Comparison of ENCODE assay signal across 16 cellular contexts in genomic region chr14:75554482-75554881, GRCh38. TPM values are rescaled to one million over a fixed set of nuclear protein-coding genes. Genes with fewer than 3 reads are reported as not detected.
DNase-seq lines count a peak whose midpoint lies in the region; ATAC-seq, FAIRE-seq and TF ChIP-seq lines count a peak whose summit lies in the region.
"Had no signal": no experiment of that assay in that cellular context is flagged by ENCODE, and none has a peak within 500 bp of the region (broad histone marks: within the 10 kb centered on the region; RNA-seq: fewer than 3 reads in every experiment).

No MANE protein-coding gene starts in this region.

- H3K4me3 ChIP-seq in IMR-90 (ENCODE audit: insufficient read depth, low read depth, low read length) (no peak overlapping the region), K562 (no peak overlapping the region), left lung (no peak overlapping the region)
- H3K4me3 ChIP-seq: spleen had no signal

- peak; percentile 1 for DNase-seq in ACHN
- peak; percentile 20 for DNase-seq in IMR-90
- no peak for DNase-seq in K562 (ENCODE audit: extremely low read depth in 1 of 4, low spot score in 3 of 4)
- DNase-seq in left lung, result peak in 1 of 2 donors; percentile 25
- DNase-seq in activated effector memory CD4-positive, alpha-beta T cell treated with Interleukin-2 at 50 U/mL for 16 hours, result no peak
- DNase-seq in endothelial cell (ENCODE audit: low spot score), result no peak
- no peak for DNase-seq in pons (ENCODE audit: low spot score)
- DNase-seq: dermis blood vessel endothelial cell; hypothalamus; NCI-H187 treated with DMSO at 0.1 percent for 48 hours; NCI-H748 treated with DMSO at 0.1 percent for 48 hours; posterior cingulate gyrus; spleen; stimulated activated naive CD4-positive, alpha-beta T cell treated with Interleukin-2 at 50 U/mL for 16 hours had no signal

- H3K9me3 Mint-ChIP-seq in endothelial cell (ENCODE audit: unreplicated experiment), result no peaks in the 10 kb centered on the region

- no peaks in the 10 kb centered on the region for H3K36me3 Mint-ChIP-seq in endothelial cell (ENCODE audit: low read depth, unreplicated experiment)

- no peaks in the 10 kb centered on the region for H3K9me1 ChIP-seq in IMR-90 (ENCODE audit: insufficient read depth, low read length)
- H3K9me1 ChIP-seq in K562 (ENCODE audit: control insufficient read depth, insufficient read depth, low read length), result no peaks in the 10 kb centered on the region

- TF ChIP-seq RAD21 in IMR-90 (IDR thresholded peaks at IDR 0.05; ENCODE audit: low read length) (no peak), K562 (CRISPR knock-in tag; conservative IDR thresholded peaks at IDR 0.05 in 1 of 2, IDR thresholded peaks at IDR 0.05 in 1 of 2) (no peak)

- no peak overlapping the region for H2AK5ac ChIP-seq in IMR-90 (ENCODE audit: low read depth, low read length)

- H3K9ac ChIP-seq in IMR-90 (ENCODE audit: low read depth, low read length) (no peak overlapping the region), K562 (ENCODE audit: insufficient read depth in 1 of 2, low read depth in 2 of 2, low read length in 2 of 2) (no peak overlapping the region)

- H2BK120ac ChIP-seq in IMR-90 (ENCODE audit: low read depth, low read length), result peak overlapping the region; percentile 14; the same call in 1 of the 2 replicates

- H3K14ac ChIP-seq in IMR-90 (replicated peaks; ENCODE audit: low read depth, low read length), result no peak overlapping the region

- CTCF ChIA-PET in IMR-90 (lab: Yijun Ruan, JAX), result no interaction called here
- CTCF ChIA-PET in K562 (lab: Yijun Ruan, JAX; ENCODE audit: low intra/inter-chr PET ratio), result no interaction called here

- FAIRE-seq in K562 (lab: Jason Lieb, UNC), result no peak

- H3K9me3 ChIP-seq in IMR-90 (ENCODE audit: control insufficient read depth, insufficient read depth, low read length), result peaks cover 8% of the 10 kb centered on the region
- H3K9me3 ChIP-seq in K562 (replicated peaks; ENCODE audit: control insufficient read depth, insufficient read depth, low read depth, low read length), result no peaks in the 10 kb centered on the region
- peaks cover 0 to 1% of the 10 kb centered on the region in 2 donors for H3K9me3 ChIP-seq in left lung

- H2AFZ ChIP-seq in IMR-90 (replicated peaks; ENCODE audit: low read length, poor library complexity) (no peak overlapping the region), K562 (ENCODE audit: low read depth, low read length) (no peak overlapping the region)

- ATAC-seq in IMR-90 (ENCODE audit: low read depth) (peak; percentile 25; the same call in 1 of the 2 replicates), K562 (no peak), left lung (peak; percentile 69), HG02610 (IDR thresholded peaks at IDR 0.05; ENCODE audit: unreplicated experiment) (no peak)
- ATAC-seq: activated CD4-positive, CD25-positive, alpha-beta regulatory T cell treated with anti-CD3 and anti-CD28 coated beads, Interleukin-2, amount 50 U/mL, for 24 hours had no signal

- H3K79me1 ChIP-seq in IMR-90 (ENCODE audit: low read depth in 1 of 2, low read length in 2 of 2), result no peaks in the 10 kb centered on the region

- TF ChIP-seq EP300 in K562 (IDR thresholded peaks at IDR 0.05; ENCODE audit: low read length), result no peak

- no peak overlapping the region for H3K27ac Mint-ChIP-seq in endothelial cell (ENCODE audit: unreplicated experiment)

- H2BK20ac ChIP-seq in IMR-90 (ENCODE audit: low read depth, low read length), result no peak overlapping the region

- no peak overlapping the region for H2BK5ac ChIP-seq in IMR-90 (ENCODE audit: low read depth, low read length, poor library complexity, severe bottlenecking)

- H3K27me3 ChIP-seq in IMR-90 (ENCODE audit: control insufficient read depth, insufficient read depth, low read length), result peaks cover 6% of the 10 kb centered on the region
- peaks cover 0 to 12% of the 10 kb centered on the region in 2 experiments; a peak in 3 of 5 replicates for H3K27me3 ChIP-seq in K562 (ENCODE audit: control insufficient read depth in 2 of 2, insufficient read depth in 2 of 2, low read length in 2 of 2)
- no peaks in the 10 kb centered on the region for H3K27me3 ChIP-seq in left lung
- H3K27me3 ChIP-seq: spleen had no signal

- no peak overlapping the region for H4K5ac ChIP-seq in IMR-90 (ENCODE audit: low read depth, low read length)

- no peak overlapping the region for H4K8ac ChIP-seq in IMR-90 (ENCODE audit: low read depth in 2 of 2, low read length in 2 of 2)

- no peaks in the 10 kb centered on the region for H3K27me3 Mint-ChIP-seq in endothelial cell (ENCODE audit: unreplicated experiment)

- peaks cover 9% of the 10 kb centered on the region for H3K4me1 ChIP-seq in IMR-90 (ENCODE audit: control insufficient read depth, insufficient read depth, low read length)
- H3K4me1 ChIP-seq in K562 (replicated peaks in 1 of 2; ENCODE audit: control insufficient read depth in 2 of 2, insufficient read depth in 2 of 2, low read length in 2 of 2), result no peaks in the 10 kb centered on the region; a peak in 1 of 5 replicates
- H3K4me1 ChIP-seq in left lung, result peaks cover 0 to 6% of the 10 kb centered on the region in 2 donors

- no peak overlapping the region for H3K18ac ChIP-seq in IMR-90 (ENCODE audit: low read depth, low read length)

- H3K27ac ChIP-seq in IMR-90 (ENCODE audit: insufficient read depth, low read length), result no peak overlapping the region
- no peak overlapping the region for H3K27ac ChIP-seq in K562 (ENCODE audit: extremely low read depth, low read depth, low read length)
- no peak overlapping the region for H3K27ac ChIP-seq in left lung
- H3K27ac ChIP-seq: spleen had no signal

- TF ChIP-seq POLR2A in IMR-90 (IDR thresholded peaks at IDR 0.05; ENCODE audit: low read depth, low read length), result no peak
- TF ChIP-seq POLR2A in K562 (conservative IDR thresholded peaks at IDR 0.05), result no peak

- no peak overlapping the region for H2BK15ac ChIP-seq in IMR-90 (ENCODE audit: low read depth, low read length)

- H3K4me2 ChIP-seq in IMR-90 (ENCODE audit: low read depth, low read length) (no peak overlapping the region), K562 (ENCODE audit: insufficient read depth, low read length) (no peak overlapping the region)

- in situ Hi-C loops in ACHN (cut with HindIII; ENCODE audit: low pct_ligation_motif_present, low pct_unique_long_range_greater_than_20kb, low sequenced_read_pairs), result no loop called here
- in situ Hi-C loops in IMR-90 (cut with MboI; ENCODE audit: low sequenced_read_pairs), result no loop called here
- in situ Hi-C loops in K562 (cut with MboI), result no loop called here

- H3K4me3 Mint-ChIP-seq in endothelial cell (ENCODE audit: unreplicated experiment), result no peak overlapping the region

- H3K4me1 Mint-ChIP-seq in endothelial cell (ENCODE audit: unreplicated experiment), result no peaks in the 10 kb centered on the region

- no CpG with 5 or more reads among the region's 2 CpGs for WGBS in IMR-90 (ENCODE audit: extremely low coverage in 2 of 2, insufficient read length in 1 of 2), 2 experiments
- WGBS in K562 (ENCODE audit: insufficient coverage, low coverage, missing lambda C conversion rate), result 0% methylated on average over 2 of the region's 2 CpGs

- H3K23ac ChIP-seq in IMR-90 (ENCODE audit: low read depth, low read length), result no peak overlapping the region

- no peak overlapping the region for H4K91ac ChIP-seq in IMR-90 (ENCODE audit: insufficient read depth, low read depth, low read length)

- no peak overlapping the region for H3K4ac ChIP-seq in IMR-90 (ENCODE audit: low read depth, low read length)

- no peaks in the 10 kb centered on the region for H4K20me1 ChIP-seq in IMR-90 (ENCODE audit: insufficient read depth, low read length)
- no peaks in the 10 kb centered on the region for H4K20me1 ChIP-seq in K562 (replicated peaks; ENCODE audit: control insufficient read depth, insufficient read depth, low read length)

- POLR2A ChIA-PET in IMR-90 (lab: Charles Lee; ENCODE audit: unreplicated experiment), result no interaction called here
- POLR2A ChIA-PET in K562 (lab: Yijun Ruan, JAX), result no interaction called here

- dilution Hi-C loops in IMR-90 (cut with HindIII; ENCODE audit: low sequenced_read_pairs, unreplicated experiment), result no loop called here

- H2AK9ac ChIP-seq in IMR-90 (replicated peaks; ENCODE audit: low read depth, low read length, poor library complexity), result no peak overlapping the region

- no peaks in the 10 kb centered on the region for H3K79me2 ChIP-seq in K562 (ENCODE audit: control insufficient read depth, insufficient read depth, low read length)

- BruUV-seq in IMR-90 (replicated peaks; lab: Mats Ljungman, UMichigan), result no TSS peak
- no TSS peak for BruUV-seq in K562 (replicated peaks; lab: Mats Ljungman, UMichigan)

- H3K36me3 ChIP-seq in IMR-90 (ENCODE audit: control insufficient read depth, insufficient read depth, low read length) (no peaks in the 10 kb centered on the region), K562 (ENCODE audit: control insufficient read depth, insufficient read depth, low read length) (no peaks in the 10 kb centered on the region), left lung (no peaks in the 10 kb centered on the region)
- H3K36me3 ChIP-seq: spleen had no signal

- intact Hi-C loops in IMR-90 (cut with micrococcal nuclease), result no loop called here
- intact Hi-C loops in K562 (cut with micrococcal nuclease), result no loop called here
- intact Hi-C loops in left lung (cut with DNase I), result no loop called here

- H3K56ac ChIP-seq in IMR-90 (ENCODE audit: extremely low read depth, insufficient read depth, low read length), result no peak overlapping the region; the same call in 1 of the 2 replicates

- TF ChIP-seq CTCF in IMR-90 (conservative IDR thresholded peaks at IDR 0.05; ENCODE audit: low read depth, low read length), result no peak
- no peak for TF ChIP-seq CTCF in K562 (IDR thresholded peaks at IDR 0.05 in 2 of 3, conservative IDR thresholded peaks at IDR 0.05 in 1 of 3; ENCODE audit: insufficient read depth in 2 of 3, low read depth in 1 of 3, low read length in 3 of 3)
- no peak for TF ChIP-seq CTCF in left lung (IDR thresholded peaks at IDR 0.05)
- no peak for TF ChIP-seq CTCF in endothelial cell (IDR thresholded peaks at IDR 0.05; ENCODE audit: unreplicated experiment)

RNA-seq across cellular contexts. Expression of gene FLVCR2, which starts 23.9 kb away (rescaled TPM):
- total RNA-seq in IMR-90 (2012; rRNA removed) (1.1 and 1.4 TPM in 2 replicates), K562 (2014; rRNA removed) (not detected in 2 replicates), K562 (2014; rRNA removed; fragmentation: Illumina TruSeq; extraction: Trizol) (not detected in 2 replicates), K562 (2015; rRNA removed; fragmentation: Illumina TruSeq; extraction: Trizol) (0.11 TPM in 1 of 2 replicates, not detected in the other), K562 (2021) (1.5 and 3.2 TPM in 2 replicates), left lung (10 to 100 TPM; 20.2 to 30.9 TPM), endothelial cell (ENCODE audit: unreplicated experiment) (50.6 TPM)
- polyA plus RNA-seq in IMR-90 (2012; rRNA removed) (0.94 and 1.0 TPM in 2 replicates), K562 (2011; rRNA removed) (0.08 TPM in 1 of 2 replicates, not detected in the other), K562 (2014; fragmentation: Illumina TruSeq; extraction: Trizol) (not detected in 2 replicates), K562 (2014; fragmentation: Nextera tagmentation; extraction: Ambion mirVana) (not detected), K562 (2014; rRNA removed) (not detected in 2 replicates)
- polyA plus RNA-seq in IMR-90 (2012; cell fraction: cytosol; rRNA removed), result 0.60 and 1.1 TPM in 2 replicates
- polyA plus RNA-seq in IMR-90 (2012; cell fraction: nucleus; rRNA removed; ENCODE audit: low replicate concordance), result 0.85 and 2.4 TPM in 2 replicates
- total RNA-seq in K562 (2011; cell fraction: chromatin; rRNA removed; ENCODE audit: low replicate concordance), result 0.09 TPM in 1 of 2 replicates, not detected in the other
- total RNA-seq in K562 (2011; cell fraction: nucleolus; rRNA removed), result not detected in 2 replicates
- total RNA-seq in K562 (2011; cell fraction: nucleoplasm; rRNA removed), result not detected in 2 replicates
- 0.15 TPM in 1 of 2 replicates, not detected in the other for polyA plus RNA-seq in K562 (2011; cell fraction: cytosol; rRNA removed)
- not detected in 2 replicates for polyA plus RNA-seq in K562 (2011; cell fraction: nucleus; rRNA removed)
- 0.11 and 0.13 TPM in 2 replicates for polyA plus RNA-seq in K562 (2012)
- not detected in 2 replicates for polyA minus RNA-seq in K562 (2011; rRNA and poly(A)+ RNA removed)
- not detected in 2 replicates for polyA minus RNA-seq in K562 (2011; cell fraction: cytosol; rRNA and poly(A)+ RNA removed)
- 0.22 TPM in 1 of 2 replicates, not detected in the other for polyA minus RNA-seq in K562 (2011; cell fraction: nucleus; rRNA and poly(A)+ RNA removed)

RNA-seq across cellular contexts. Expression of gene BATF, which starts 32.2 kb away (rescaled TPM):
- total RNA-seq in IMR-90 (2012; rRNA removed), result not detected in 2 replicates
- polyA plus RNA-seq in IMR-90 (2012; rRNA removed), result not detected in 2 replicates
- not detected in 2 replicates for polyA plus RNA-seq in IMR-90 (2012; cell fraction: cytosol; rRNA removed)
- polyA plus RNA-seq in IMR-90 (2012; cell fraction: nucleus; rRNA removed; ENCODE audit: low replicate concordance), result not detected in 2 replicates
- total RNA-seq in K562 (2011; cell fraction: chromatin; rRNA removed; ENCODE audit: low replicate concordance), result not detected in 2 replicates
- 0.50 TPM in 1 of 2 replicates, not detected in the other for total RNA-seq in K562 (2011; cell fraction: nucleolus; rRNA removed)
- not detected in 2 replicates for total RNA-seq in K562 (2011; cell fraction: nucleoplasm; rRNA removed)
- total RNA-seq in K562 (2014; rRNA removed), result 1.0 and 3.4 TPM in 2 replicates
- total RNA-seq in K562 (2014; rRNA removed; fragmentation: Illumina TruSeq; extraction: Trizol), result 0.26 TPM in 1 of 2 replicates, not detected in the other
- total RNA-seq in K562 (2015; rRNA removed; fragmentation: Illumina TruSeq; extraction: Trizol), result 2.1 and 2.9 TPM in 2 replicates
- 0.31 and 0.49 TPM in 2 replicates for total RNA-seq in K562 (2021)
- polyA plus RNA-seq in K562 (2011; rRNA removed), result 0.32 TPM in 1 of 2 replicates, not detected in the other
- polyA plus RNA-seq in K562 (2011; cell fraction: cytosol; rRNA removed), result 0.31 and 0.58 TPM in 2 replicates
- not detected in 2 replicates for polyA plus RNA-seq in K562 (2011; cell fraction: nucleus; rRNA removed)
- polyA plus RNA-seq in K562 (2012), result 1.8 and 2.3 TPM in 2 replicates
- 0.55 and 1.1 TPM in 2 replicates for polyA plus RNA-seq in K562 (2014; fragmentation: Illumina TruSeq; extraction: Trizol)
- polyA plus RNA-seq in K562 (2014; fragmentation: Nextera tagmentation; extraction: Ambion mirVana), result under 1 TPM; 0.13 to 0.28 TPM
- 1.0 and 1.3 TPM in 2 replicates for polyA plus RNA-seq in K562 (2014; rRNA removed)
- not detected in 2 replicates for polyA minus RNA-seq in K562 (2011; rRNA and poly(A)+ RNA removed)
- not detected in 2 replicates for polyA minus RNA-seq in K562 (2011; cell fraction: cytosol; rRNA and poly(A)+ RNA removed)
- not detected in 2 replicates for polyA minus RNA-seq in K562 (2011; cell fraction: nucleus; rRNA and poly(A)+ RNA removed)
- total RNA-seq in left lung, result 10 to 100 TPM in 1 of 2 donors, 1 to 10 TPM in 1; 4.3 to 19.6 TPM
- not detected for total RNA-seq in endothelial cell (ENCODE audit: unreplicated experiment)

Comparison
In these comparisons a context has a peak if more than half of its experiments do, and no peak if none do; other contexts are left out.
1. DNase-seq: peak in ACHN (single experiment) and IMR-90 (single experiment); none in K562 (0 of 4), activated effector memory CD4-positive, alpha-beta T cell treated with Interleukin-2 at 50 U/mL for 16 hours (single experiment), endothelial cell (single experiment) and pons (single experiment).
2. ATAC-seq: peak in IMR-90 (single experiment) and left lung (single experiment); none in K562 (single experiment) and HG02610 (single experiment).